ENCODE assay signal across 17 cellular contexts in genomic region chr1:26938659-26939025, GRCh38. TPM values are rescaled to one million over a fixed set of nuclear protein-coding genes. Genes with fewer than 3 reads are reported as not detected.
DNase-seq lines count a peak whose midpoint lies in the region; ATAC-seq, FAIRE-seq and TF ChIP-seq lines count a peak whose summit lies in the region.
"Had no signal": no experiment of that assay in that cellular context is flagged by ENCODE, and none has a peak within 500 bp of the region (broad histone marks: within the 10 kb centered on the region; RNA-seq: fewer than 3 reads in every experiment).

No MANE protein-coding gene starts in this region.

- H3K9ac ChIP-seq in HCT116 (ENCODE audit: low read length) = no peak overlapping the region
- no peak overlapping the region for H3K9ac ChIP-seq in endodermal cell (ENCODE audit: extremely low read depth, low read length, poor library complexity, severe bottlenecking)
- peak overlapping the region; percentile 55 for H3K9ac ChIP-seq in HepG2 (ENCODE audit: insufficient read depth, low read depth, low read length)

- CTCF ChIA-PET in HCT116 (lab: Charles Lee) = no interaction called here
- CTCF ChIA-PET in HepG2 (lab: Yijun Ruan, JAX; ENCODE audit: low intra/inter-chr PET ratio, low total read pairs) = no interaction called here

- no peak for TF ChIP-seq POLR2A in HCT116 (IDR thresholded peaks at IDR 0.05; ENCODE audit: borderline replicate concordance, extremely low read depth, insufficient read depth, insufficient read length)
- TF ChIP-seq POLR2A in HepG2 (IDR thresholded peaks at IDR 0.05; ENCODE audit: insufficient read depth in 1 of 2, low read depth in 2 of 2, low read length in 2 of 2) = no peak

- peaks cover 47 to 60% of the 10 kb centered on the region in 2 donors for H3K36me3 Mint-ChIP-seq in CD14-positive monocyte
- H3K36me3 Mint-ChIP-seq in endodermal cell (ENCODE audit: low read depth) = peaks cover 60% of the 10 kb centered on the region

- H3K9me3 Mint-ChIP-seq in CD14-positive monocyte = peaks cover 0 to 1% (median 0%) of the 10 kb centered on the region in 7 donors
- H3K9me3 Mint-ChIP-seq in endodermal cell = peaks cover 3% of the 10 kb centered on the region
- H3K9me3 Mint-ChIP-seq: IgD-negative memory B cell had no signal

- TF ChIP-seq CTCF in CD14-positive monocyte (IDR thresholded peaks at IDR 0.05) = no peak
- TF ChIP-seq CTCF in HCT116 (IDR thresholded peaks at IDR 0.05 in 2 of 3, conservative IDR thresholded peaks at IDR 0.05 in 1 of 3; ENCODE audit: borderline replicate concordance in 1 of 3, insufficient read depth in 1 of 3, low read depth in 2 of 3, low read length in 2 of 3) = no peak
- TF ChIP-seq CTCF in endodermal cell (conservative IDR thresholded peaks at IDR 0.05) = no peak
- TF ChIP-seq CTCF in HepG2 (CRISPR knock-in tag; IDR thresholded peaks at IDR 0.05) = no peak

- no peaks in the 10 kb centered on the region for H3K27me3 Mint-ChIP-seq in CD14-positive monocyte (ENCODE audit: low read depth in 3 of 3)
- H3K27me3 Mint-ChIP-seq in endodermal cell (ENCODE audit: insufficient read depth) = no peaks in the 10 kb centered on the region
- H3K27me3 Mint-ChIP-seq: IgD-negative memory B cell had no signal

- TF ChIP-seq RAD21 in HCT116 (IDR thresholded peaks at IDR 0.05; ENCODE audit: low read depth) (no peak), HepG2 (CRISPR knock-in tag; IDR thresholded peaks at IDR 0.05) (no peak)

- peaks cover 11% of the 10 kb centered on the region; the same call in 1 of the 2 replicates for H4K20me1 ChIP-seq in HCT116 (ENCODE audit: insufficient read depth)
- H4K20me1 ChIP-seq in HepG2 (ENCODE audit: insufficient read depth, low read length) = no peaks in the 10 kb centered on the region

- POLR2A ChIA-PET in HCT116 (lab: Charles Lee) = interaction anchor here (0.8 kb wide), 1 partner anchor 16 kb away, joined by 3 read pairs; no protein-coding TSS in a partner anchor
- POLR2A ChIA-PET in HepG2 (lab: Yijun Ruan, JAX) = interaction anchor here (0.7 to 12.9 kb wide), 23 partner anchors 8 to 106 kb away, joined by 3 to 371 read pairs (median 9); partner anchors contain the start of genes GPATCH3, GPN2, KDF1 and NR0B2

- H3K9me3 ChIP-seq in HCT116 (ENCODE audit: control insufficient read depth in 1 of 2, insufficient read depth in 1 of 2, low read depth in 1 of 2, low read length in 2 of 2) (no peaks in the 10 kb centered on the region), endodermal cell (ENCODE audit: control insufficient read depth, low read length) (no peaks in the 10 kb centered on the region), HepG2 (ENCODE audit: low read length) (no peaks in the 10 kb centered on the region)
- H3K9me3 ChIP-seq: Caco-2, SJSA1 had no signal

- H3K4me2 ChIP-seq in HCT116 (ENCODE audit: low read length) = no peak overlapping the region
- peak overlapping the region; percentile 53 for H3K4me2 ChIP-seq in HepG2 (ENCODE audit: low read depth, low read length)

- H3K4me3 Mint-ChIP-seq in CD14-positive monocyte (no peak overlapping the region), endodermal cell (no peak overlapping the region)

- H3K4me1 ChIP-seq in HCT116 (ENCODE audit: control insufficient read depth in 1 of 2, insufficient read depth in 2 of 2, low read length in 2 of 2) = no peaks in the 10 kb centered on the region
- peaks cover 9% of the 10 kb centered on the region for H3K4me1 ChIP-seq in endodermal cell (ENCODE audit: control insufficient read depth, insufficient read depth, low read length)
- H3K4me1 ChIP-seq in HepG2 (ENCODE audit: insufficient read depth, low read length) = peaks cover 56% of the 10 kb centered on the region
- H3K4me1 ChIP-seq: Caco-2, SJSA1 had no signal

- in situ Hi-C loops in HepG2 (cut with HindIII; ENCODE audit: extremely low pct_ligation_motif_present, low pct_unique_long_range_greater_than_20kb) = no loop called here

- H3K79me2 ChIP-seq in HCT116 (ENCODE audit: insufficient read depth, low read length) (peaks cover 75% of the 10 kb centered on the region), HepG2 (ENCODE audit: insufficient read depth, low read length) (peaks cover 30% of the 10 kb centered on the region)

- peaks cover 12% of the 10 kb centered on the region for H3K4me1 Mint-ChIP-seq in CD14-positive monocyte
- peaks cover 11% of the 10 kb centered on the region for H3K4me1 Mint-ChIP-seq in endodermal cell

- TF ChIP-seq EP300 in HepG2 (IDR thresholded peaks at IDR 0.05; ENCODE audit: low read depth in 2 of 2, low read length in 2 of 2) (no peak), HepG2 (CRISPR knock-in tag; IDR thresholded peaks at IDR 0.05; ENCODE audit: borderline replicate concordance) (no peak)

- H3K27ac Mint-ChIP-seq in CD14-positive monocyte (peak overlapping the region in 4 of 7 donors; percentile 34 to 73 (median 69)), endodermal cell (peak overlapping the region; percentile 53)

- H3K4me3 ChIP-seq in HCT116 (replicated peaks in 1 of 2; ENCODE audit: low read depth in 1 of 2, low read length in 2 of 2) (no peak overlapping the region), endodermal cell (ENCODE audit: low read length) (no peak overlapping the region), HepG2 (replicated peaks in 1 of 3; ENCODE audit: insufficient read depth in 1 of 3, low read depth in 2 of 3, low read length in 3 of 3) (no peak overlapping the region)
- H3K4me3 ChIP-seq: SJSA1 had no signal

- no peak for DNase-seq in CD14-positive monocyte (ENCODE audit: low spot score)
- DNase-seq in HCT116 (ENCODE audit: low read depth, low spot score) = no peak
- no peak for DNase-seq in endodermal cell
- DNase-seq in HepG2 (ENCODE audit: low spot score) = no peak
- no peak for DNase-seq in frontal cortex (ENCODE audit: low spot score in 2 of 2)
- no peak for DNase-seq in NCI-H524 treated with DMSO at 0.1 percent for 48 hours (lab: John Stamatoyannopoulos, UW)
- DNase-seq in stimulated activated CD4-positive, alpha-beta T cell treated with anti-CD3 and anti-CD28 coated beads, Interleukin-2, amount 100 ng/mL, for 48 hours = no peak
- DNase-seq: Caco-2, DMS53, H7, NCI-H1930, NCI-H446, PC-3 had no signal

- FAIRE-seq in HepG2 (lab: Jason Lieb, UNC) (peak; percentile 50), frontal cortex (lab: Jason Lieb, UNC) (no peak)

- BruUV-seq in HCT116 (replicated peaks; lab: Mats Ljungman, UMichigan) (no TSS peak), HepG2 (replicated peaks; lab: Mats Ljungman, UMichigan) (no TSS peak)

- H3K9me2 ChIP-seq in HCT116 (ENCODE audit: insufficient read depth) = no peaks in the 10 kb centered on the region

- ATAC-seq in HCT116 (peak; percentile 42; the same call in 1 of the 2 replicates), HepG2 (peak; percentile 50)
- ATAC-seq: PC-3 had no signal

- H2AFZ ChIP-seq in HCT116 (ENCODE audit: low read depth, low read length, poor library complexity, severe bottlenecking) (no peak overlapping the region), HepG2 (ENCODE audit: low read length) (no peak overlapping the region)

- RAD21 ChIA-PET in HCT116 (lab: Charles Lee; ENCODE audit: low non-redundant PET in 1 of 2, low total read pairs in 2 of 2, uncharacterized antibody in 2 of 2, unreplicated experiment in 2 of 2) = no interaction called here

- intact Hi-C loops in CD14-positive monocyte (cut with micrococcal nuclease) = no loop called here
- intact Hi-C loops in HCT116 (cut with micrococcal nuclease) = no loop called here
- intact Hi-C loops in HepG2 (cut with micrococcal nuclease; ENCODE audit: unreplicated experiment) = loop anchor here (1.0 to 5.0 kb wide), 3 partner anchors 24 to 59 kb away; partner anchors contain the start of gene GPATCH3

- 91 to 100% methylated on average over 1 to 2 of the region's 2 CpGs for WGBS in endodermal cell (ENCODE audit: insufficient coverage in 1 of 2, insufficient read length in 1 of 2), 2 experiments
- WGBS in HepG2 (ENCODE audit: low lambda C conversion rate) = 52% methylated on average over 2 of the region's 2 CpGs

- H3K27me3 ChIP-seq in HCT116 (ENCODE audit: insufficient read depth, low read length) (no peaks in the 10 kb centered on the region), endodermal cell (ENCODE audit: control insufficient read depth, insufficient read depth, low read length, poor library complexity, severe bottlenecking) (no peaks in the 10 kb centered on the region), HepG2 (ENCODE audit: control insufficient read depth in 1 of 2, insufficient read depth in 2 of 2, low read length in 2 of 2) (no peaks in the 10 kb centered on the region)
- H3K27me3 ChIP-seq: SJSA1 had no signal

- H3K27ac ChIP-seq in HCT116 (ENCODE audit: low read depth, low read length) = no peak overlapping the region
- H3K27ac ChIP-seq in endodermal cell (ENCODE audit: low read depth, low read length) = no peak overlapping the region
- H3K27ac ChIP-seq in HepG2 (ENCODE audit: extremely low read length, insufficient read depth, low read length) = peak overlapping the region; percentile 84
- H3K27ac ChIP-seq: C4-2B, SJSA1 had no signal

- peaks cover 25 to 55% of the 10 kb centered on the region in 2 experiments; a peak in 3 of 4 replicates for H3K36me3 ChIP-seq in HCT116 (ENCODE audit: control insufficient read depth in 1 of 2, insufficient read depth in 2 of 2, low read length in 2 of 2)
- H3K36me3 ChIP-seq in endodermal cell (ENCODE audit: control insufficient read depth, insufficient read depth, low read length) = peaks cover 75% of the 10 kb centered on the region
- peaks cover 23 to 60% of the 10 kb centered on the region in 2 experiments for H3K36me3 ChIP-seq in HepG2 (replicated peaks in 1 of 2; ENCODE audit: control insufficient read depth in 1 of 2, insufficient read depth in 2 of 2, low read length in 2 of 2)

RNA-seq across cellular contexts. Expression of gene NUDC, which starts 17.1 kb away (rescaled TPM):
- polyA plus RNA-seq in CD14-positive monocyte (10 to 100 TPM; 47.4 to 58.3 TPM), HepG2 (2011; rRNA removed) (34.7 and 41.0 TPM in 2 replicates)
- total RNA-seq in HCT116 (2021; ENCODE audit: unreplicated experiment) (119 TPM), endodermal cell (100 to 1,000 TPM; 103 to 120 TPM), HepG2 (2016; rRNA removed; fragmentation: Illumina TruSeq; extraction: Trizol) (104 and 126 TPM in 2 replicates), frontal cortex (17.1 TPM)
- polyA plus RNA-seq in HCT116 (2012) = 105 and 121 TPM in 2 replicates
- polyA plus RNA-seq in endodermal cell (2013, experiment 1 of 2) = 84.1 TPM
- 80.0 TPM for polyA plus RNA-seq in endodermal cell (2013, experiment 2 of 2)
- total RNA-seq in HepG2 (2016; cell fraction: cytosol; rRNA removed; fragmentation: Illumina TruSeq; extraction: Trizol; ENCODE audit: low read depth) = 35.7 TPM in 2 replicates
- 105 and 106 TPM in 2 replicates for total RNA-seq in HepG2 (2016; cell fraction: insoluble cytoplasmic fraction; rRNA removed; fragmentation: Illumina TruSeq; extraction: Trizol)
- total RNA-seq in HepG2 (2016; cell fraction: membrane; rRNA removed; fragmentation: Illumina TruSeq; extraction: Trizol) = 36.4 and 37.7 TPM in 2 replicates
- total RNA-seq in HepG2 (2016; cell fraction: nucleus; rRNA removed; fragmentation: Illumina TruSeq; extraction: Trizol) = 45.3 and 49.3 TPM in 2 replicates
- 35.9 and 39.4 TPM in 2 replicates for polyA plus RNA-seq in HepG2 (2011; cell fraction: cytosol; rRNA removed)
- 28.6 and 31.4 TPM in 2 replicates for polyA plus RNA-seq in HepG2 (2011; cell fraction: nucleus; rRNA removed)
- 88.2 and 90.3 TPM in 2 replicates for polyA plus RNA-seq in HepG2 (2012)
- polyA plus RNA-seq in HepG2 (2016; cell fraction: cytosol; fragmentation: Illumina TruSeq; extraction: Trizol; ENCODE audit: low read depth) = 25.8 and 26.9 TPM in 2 replicates
- polyA plus RNA-seq in HepG2 (2016; cell fraction: insoluble cytoplasmic fraction; fragmentation: Illumina TruSeq; extraction: Trizol; ENCODE audit: low read depth) = 192 and 219 TPM in 2 replicates
- 34.2 and 35.5 TPM in 2 replicates for polyA plus RNA-seq in HepG2 (2016; cell fraction: membrane; fragmentation: Illumina TruSeq; extraction: Trizol; ENCODE audit: low read depth)
- polyA plus RNA-seq in HepG2 (2016; cell fraction: nucleus; fragmentation: Illumina TruSeq; extraction: Trizol; ENCODE audit: insufficient read depth, low read depth) = 129 and 135 TPM in 2 replicates
- polyA minus RNA-seq in HepG2 (2011; rRNA and poly(A)+ RNA removed; ENCODE audit: low replicate concordance) = 24.1 and 33.6 TPM in 2 replicates
- 34.1 and 35.1 TPM in 2 replicates for polyA minus RNA-seq in HepG2 (2011; cell fraction: cytosol; rRNA and poly(A)+ RNA removed)
- polyA minus RNA-seq in HepG2 (2011; cell fraction: nucleus; rRNA and poly(A)+ RNA removed) = 20.3 and 24.9 TPM in 2 replicates

RNA-seq across cellular contexts. Expression of gene KDF1, which starts 21.6 kb away (rescaled TPM):
- polyA plus RNA-seq in CD14-positive monocyte (not detected), HepG2 (2011; rRNA removed) (4.9 and 7.4 TPM in 2 replicates)
- total RNA-seq in HCT116 (2021; ENCODE audit: unreplicated experiment) (23.0 TPM), endodermal cell (10 to 100 TPM; 17.2 to 22.7 TPM), HepG2 (2016; rRNA removed; fragmentation: Illumina TruSeq; extraction: Trizol) (1.9 and 2.4 TPM in 2 replicates), frontal cortex (not detected)
- 27.4 and 29.6 TPM in 2 replicates for polyA plus RNA-seq in HCT116 (2012)
- 3.1 TPM for polyA plus RNA-seq in endodermal cell (2013, experiment 1 of 2)
- 2.4 TPM for polyA plus RNA-seq in endodermal cell (2013, experiment 2 of 2)
- total RNA-seq in HepG2 (2016; cell fraction: cytosol; rRNA removed; fragmentation: Illumina TruSeq; extraction: Trizol; ENCODE audit: low read depth) = 0.61 and 1.1 TPM in 2 replicates
- 1.6 and 2.1 TPM in 2 replicates for total RNA-seq in HepG2 (2016; cell fraction: insoluble cytoplasmic fraction; rRNA removed; fragmentation: Illumina TruSeq; extraction: Trizol)
- total RNA-seq in HepG2 (2016; cell fraction: membrane; rRNA removed; fragmentation: Illumina TruSeq; extraction: Trizol) = 2.0 and 2.1 TPM in 2 replicates
- total RNA-seq in HepG2 (2016; cell fraction: nucleus; rRNA removed; fragmentation: Illumina TruSeq; extraction: Trizol) = 0.75 and 1.1 TPM in 2 replicates
- polyA plus RNA-seq in HepG2 (2011; cell fraction: cytosol; rRNA removed) = 4.3 and 6.8 TPM in 2 replicates
- 5.9 and 7.2 TPM in 2 replicates for polyA plus RNA-seq in HepG2 (2011; cell fraction: nucleus; rRNA removed)
- 4.8 and 6.0 TPM in 2 replicates for polyA plus RNA-seq in HepG2 (2012)
- 0.87 and 0.94 TPM in 2 replicates for polyA plus RNA-seq in HepG2 (2016; cell fraction: cytosol; fragmentation: Illumina TruSeq; extraction: Trizol; ENCODE audit: low read depth)
- polyA plus RNA-seq in HepG2 (2016; cell fraction: insoluble cytoplasmic fraction; fragmentation: Illumina TruSeq; extraction: Trizol; ENCODE audit: low read depth) = 2.0 and 2.7 TPM in 2 replicates
- polyA plus RNA-seq in HepG2 (2016; cell fraction: membrane; fragmentation: Illumina TruSeq; extraction: Trizol; ENCODE audit: low read depth) = 1.6 and 2.0 TPM in 2 replicates
- polyA plus RNA-seq in HepG2 (2016; cell fraction: nucleus; fragmentation: Illumina TruSeq; extraction: Trizol; ENCODE audit: insufficient read depth, low read depth) = 2.9 and 3.3 TPM in 2 replicates
- polyA minus RNA-seq in HepG2 (2011; rRNA and poly(A)+ RNA removed; ENCODE audit: low replicate concordance) = 12.8 TPM in 1 of 2 replicates, not detected in the other
- 4.2 and 4.4 TPM in 2 replicates for polyA minus RNA-seq in HepG2 (2011; cell fraction: cytosol; rRNA and poly(A)+ RNA removed)
- 1.3 and 2.0 TPM in 2 replicates for polyA minus RNA-seq in HepG2 (2011; cell fraction: nucleus; rRNA and poly(A)+ RNA removed)
- total RNA-seq: LHCN-M2, SJSA1 had no signal

RNA-seq across cellular contexts. Expression of gene NR0B2, which starts 24.9 kb away (rescaled TPM):
- not detected for polyA plus RNA-seq in CD14-positive monocyte
- total RNA-seq in HCT116 (2021; ENCODE audit: unreplicated experiment) = not detected
- polyA plus RNA-seq in HCT116 (2012) = 0.11 TPM in 1 of 2 replicates, not detected in the other
- not detected for total RNA-seq in endodermal cell
- not detected for polyA plus RNA-seq in endodermal cell (2013, experiment 1 of 2)
- polyA plus RNA-seq in endodermal cell (2013, experiment 2 of 2) = not detected
- total RNA-seq in HepG2 (2016; rRNA removed; fragmentation: Illumina TruSeq; extraction: Trizol) = 71.6 and 72.5 TPM in 2 replicates
- 32.2 and 34.7 TPM in 2 replicates for total RNA-seq in HepG2 (2016; cell fraction: cytosol; rRNA removed; fragmentation: Illumina TruSeq; extraction: Trizol; ENCODE audit: low read depth)
- 72.9 and 77.8 TPM in 2 replicates for total RNA-seq in HepG2 (2016; cell fraction: insoluble cytoplasmic fraction; rRNA removed; fragmentation: Illumina TruSeq; extraction: Trizol)
- total RNA-seq in HepG2 (2016; cell fraction: membrane; rRNA removed; fragmentation: Illumina TruSeq; extraction: Trizol) = 42.2 and 44.8 TPM in 2 replicates
- total RNA-seq in HepG2 (2016; cell fraction: nucleus; rRNA removed; fragmentation: Illumina TruSeq; extraction: Trizol) = 49.1 and 51.4 TPM in 2 replicates
- 133 and 203 TPM in 2 replicates for polyA plus RNA-seq in HepG2 (2011; rRNA removed)
- polyA plus RNA-seq in HepG2 (2011; cell fraction: cytosol; rRNA removed) = 120 and 167 TPM in 2 replicates
- polyA plus RNA-seq in HepG2 (2011; cell fraction: nucleus; rRNA removed) = 160 and 185 TPM in 2 replicates
- 94.7 and 125 TPM in 2 replicates for polyA plus RNA-seq in HepG2 (2012)
- polyA plus RNA-seq in HepG2 (2016; cell fraction: cytosol; fragmentation: Illumina TruSeq; extraction: Trizol; ENCODE audit: low read depth) = 14.5 and 14.6 TPM in 2 replicates
- 86.2 and 93.6 TPM in 2 replicates for polyA plus RNA-seq in HepG2 (2016; cell fraction: insoluble cytoplasmic fraction; fragmentation: Illumina TruSeq; extraction: Trizol; ENCODE audit: low read depth)
- polyA plus RNA-seq in HepG2 (2016; cell fraction: membrane; fragmentation: Illumina TruSeq; extraction: Trizol; ENCODE audit: low read depth) = 17.4 and 19.6 TPM in 2 replicates
- polyA plus RNA-seq in HepG2 (2016; cell fraction: nucleus; fragmentation: Illumina TruSeq; extraction: Trizol; ENCODE audit: insufficient read depth, low read depth) = 81.0 and 96.9 TPM in 2 replicates
- 0.21 and 413 TPM in 2 replicates for polyA minus RNA-seq in HepG2 (2011; rRNA and poly(A)+ RNA removed; ENCODE audit: low replicate concordance)
- 175 and 182 TPM in 2 replicates for polyA minus RNA-seq in HepG2 (2011; cell fraction: cytosol; rRNA and poly(A)+ RNA removed)
- 42.6 and 49.5 TPM in 2 replicates for polyA minus RNA-seq in HepG2 (2011; cell fraction: nucleus; rRNA and poly(A)+ RNA removed)
- total RNA-seq in frontal cortex = not detected
- total RNA-seq: H7, LHCN-M2, PC-3, SJSA1 had no signal
- polyA plus RNA-seq: IgD-negative memory B cell had no signal

RNA-seq across cellular contexts. Expression of gene GPATCH3, which starts 38.4 kb away (rescaled TPM):
- polyA plus RNA-seq in CD14-positive monocyte = 10 to 100 TPM; 10.7 to 11.8 TPM
- 14.8 TPM for total RNA-seq in HCT116 (2021; ENCODE audit: unreplicated experiment)
- polyA plus RNA-seq in HCT116 (2012) = 7.2 and 8.1 TPM in 2 replicates
- 10 to 100 TPM; 21.3 to 23.2 TPM for total RNA-seq in endodermal cell
- 11.5 TPM for polyA plus RNA-seq in endodermal cell (2013, experiment 1 of 2)
- 11.3 TPM for polyA plus RNA-seq in endodermal cell (2013, experiment 2 of 2)
- 11.0 and 12.5 TPM in 2 replicates for total RNA-seq in HepG2 (2016; rRNA removed; fragmentation: Illumina TruSeq; extraction: Trizol)
- total RNA-seq in HepG2 (2016; cell fraction: cytosol; rRNA removed; fragmentation: Illumina TruSeq; extraction: Trizol; ENCODE audit: low read depth) = 1.6 and 3.3 TPM in 2 replicates
- total RNA-seq in HepG2 (2016; cell fraction: insoluble cytoplasmic fraction; rRNA removed; fragmentation: Illumina TruSeq; extraction: Trizol) = 11.4 and 14.1 TPM in 2 replicates
- 8.6 and 9.5 TPM in 2 replicates for total RNA-seq in HepG2 (2016; cell fraction: membrane; rRNA removed; fragmentation: Illumina TruSeq; extraction: Trizol)
- 9.7 and 10.0 TPM in 2 replicates for total RNA-seq in HepG2 (2016; cell fraction: nucleus; rRNA removed; fragmentation: Illumina TruSeq; extraction: Trizol)
- 6.8 and 8.3 TPM in 2 replicates for polyA plus RNA-seq in HepG2 (2011; rRNA removed)
- 5.6 TPM in 2 replicates for polyA plus RNA-seq in HepG2 (2011; cell fraction: cytosol; rRNA removed)
- polyA plus RNA-seq in HepG2 (2011; cell fraction: nucleus; rRNA removed) = 12.9 and 16.4 TPM in 2 replicates
- polyA plus RNA-seq in HepG2 (2012) = 7.4 and 8.5 TPM in 2 replicates
- 3.5 and 4.5 TPM in 2 replicates for polyA plus RNA-seq in HepG2 (2016; cell fraction: cytosol; fragmentation: Illumina TruSeq; extraction: Trizol; ENCODE audit: low read depth)
- 12.3 and 14.3 TPM in 2 replicates for polyA plus RNA-seq in HepG2 (2016; cell fraction: insoluble cytoplasmic fraction; fragmentation: Illumina TruSeq; extraction: Trizol; ENCODE audit: low read depth)
- 6.7 and 7.6 TPM in 2 replicates for polyA plus RNA-seq in HepG2 (2016; cell fraction: membrane; fragmentation: Illumina TruSeq; extraction: Trizol; ENCODE audit: low read depth)
- 18.7 and 22.1 TPM in 2 replicates for polyA plus RNA-seq in HepG2 (2016; cell fraction: nucleus; fragmentation: Illumina TruSeq; extraction: Trizol; ENCODE audit: insufficient read depth, low read depth)
- polyA minus RNA-seq in HepG2 (2011; rRNA and poly(A)+ RNA removed; ENCODE audit: low replicate concordance) = 9.9 and 10.4 TPM in 2 replicates
- polyA minus RNA-seq in HepG2 (2011; cell fraction: cytosol; rRNA and poly(A)+ RNA removed) = 4.6 and 4.9 TPM in 2 replicates
- 9.9 and 10.8 TPM in 2 replicates for polyA minus RNA-seq in HepG2 (2011; cell fraction: nucleus; rRNA and poly(A)+ RNA removed)
- 9.8 TPM for total RNA-seq in frontal cortex

RNA-seq across cellular contexts. Expression of gene GPN2, which starts 48.6 kb away (rescaled TPM):
- 10 to 100 TPM in 1 of 2 donors, 1 to 10 TPM in 1; 9.6 to 15.9 TPM for polyA plus RNA-seq in CD14-positive monocyte
- 37.2 TPM for total RNA-seq in HCT116 (2021; ENCODE audit: unreplicated experiment)
- 42.0 and 42.9 TPM in 2 replicates for polyA plus RNA-seq in HCT116 (2012)
- 10 to 100 TPM; 32.6 to 38.5 TPM for total RNA-seq in endodermal cell
- polyA plus RNA-seq in endodermal cell (2013, experiment 1 of 2) = 24.5 TPM
- 21.1 TPM for polyA plus RNA-seq in endodermal cell (2013, experiment 2 of 2)
- 19.3 and 22.9 TPM in 2 replicates for total RNA-seq in HepG2 (2016; rRNA removed; fragmentation: Illumina TruSeq; extraction: Trizol)
- total RNA-seq in HepG2 (2016; cell fraction: cytosol; rRNA removed; fragmentation: Illumina TruSeq; extraction: Trizol; ENCODE audit: low read depth) = 1.8 and 2.5 TPM in 2 replicates
- 20.8 and 22.5 TPM in 2 replicates for total RNA-seq in HepG2 (2016; cell fraction: insoluble cytoplasmic fraction; rRNA removed; fragmentation: Illumina TruSeq; extraction: Trizol)
- 4.7 and 7.3 TPM in 2 replicates for total RNA-seq in HepG2 (2016; cell fraction: membrane; rRNA removed; fragmentation: Illumina TruSeq; extraction: Trizol)
- 10.8 and 13.7 TPM in 2 replicates for total RNA-seq in HepG2 (2016; cell fraction: nucleus; rRNA removed; fragmentation: Illumina TruSeq; extraction: Trizol)
- 38.9 and 41.8 TPM in 2 replicates for polyA plus RNA-seq in HepG2 (2011; rRNA removed)
- 16.3 and 25.9 TPM in 2 replicates for polyA plus RNA-seq in HepG2 (2011; cell fraction: cytosol; rRNA removed)
- 29.9 and 35.0 TPM in 2 replicates for polyA plus RNA-seq in HepG2 (2011; cell fraction: nucleus; rRNA removed)
- polyA plus RNA-seq in HepG2 (2012) = 14.4 and 15.5 TPM in 2 replicates
- polyA plus RNA-seq in HepG2 (2016; cell fraction: cytosol; fragmentation: Illumina TruSeq; extraction: Trizol; ENCODE audit: low read depth) = 4.8 and 5.2 TPM in 2 replicates
- 31.8 and 35.9 TPM in 2 replicates for polyA plus RNA-seq in HepG2 (2016; cell fraction: insoluble cytoplasmic fraction; fragmentation: Illumina TruSeq; extraction: Trizol; ENCODE audit: low read depth)
- 8.5 and 9.5 TPM in 2 replicates for polyA plus RNA-seq in HepG2 (2016; cell fraction: membrane; fragmentation: Illumina TruSeq; extraction: Trizol; ENCODE audit: low read depth)
- polyA plus RNA-seq in HepG2 (2016; cell fraction: nucleus; fragmentation: Illumina TruSeq; extraction: Trizol; ENCODE audit: insufficient read depth, low read depth) = 31.5 and 47.0 TPM in 2 replicates
- polyA minus RNA-seq in HepG2 (2011; rRNA and poly(A)+ RNA removed; ENCODE audit: low replicate concordance) = 46.8 and 68.0 TPM in 2 replicates
- polyA minus RNA-seq in HepG2 (2011; cell fraction: cytosol; rRNA and poly(A)+ RNA removed) = 18.6 and 24.9 TPM in 2 replicates
- 11.1 and 15.8 TPM in 2 replicates for polyA minus RNA-seq in HepG2 (2011; cell fraction: nucleus; rRNA and poly(A)+ RNA removed)
- 8.6 TPM for total RNA-seq in frontal cortex

Comparison
In these comparisons a context has a peak if more than half of its experiments do, and no peak if none do; other contexts are left out.
1. RNA of gene NR0B2, which starts 24.9 kb away (total RNA-seq): 32.2 to 77.8 TPM in HepG2; not detected in HCT116 (single experiment), not detected in endodermal cell and not detected in frontal cortex (single experiment); every median in the first group is over 10 times any median in the second.